1 cellular context compared by ENCODE assay signal in genomic region chr14:49550284-49551184, GRCh38.
TF ChIP-seq lines count a peak whose summit lies in the region.

No MANE protein-coding gene starts in this region.

TF ChIP-seq in HCT116, 20 proteins besides CTCF, POLR2A, EP300 and RAD21 (continued from another document):
- TF ChIP-seq REST (IDR thresholded peaks at IDR 0.05; ENCODE audit: low read depth) (no peak), EZH2 (IDR thresholded peaks at IDR 0.05) (no peak), EZH2phosphoT487 (IDR thresholded peaks at IDR 0.05; ENCODE audit: borderline replicate concordance) (no peak), ELF1 (IDR thresholded peaks at IDR 0.05; ENCODE audit: borderline replicate concordance, low read depth) (no peak), CBX3 (IDR thresholded peaks at IDR 0.05; ENCODE audit: low read depth) (no peak), ZBTB33 (IDR thresholded peaks at IDR 0.05; ENCODE audit: extremely low read depth, insufficient replicate concordance, low read length) (no peak)
